Comparison of ENCODE assay signal across 29 cellular contexts in genomic region chr10:89980166-89980565, GRCh38.
"Had no signal": no experiment of that assay in that cellular context is flagged by ENCODE, and none has a peak within 500 bp of the region (broad histone marks: within the 10 kb centered on the region; RNA-seq: fewer than 3 reads in every experiment).

No MANE protein-coding gene starts in this region.

- H3K36me3 Mint-ChIP-seq: naive thymus-derived CD8-positive, alpha-beta T cell; natural killer cell treated with Interleukin-12 subunit alpha and Interleukin-12 subunit beta and Interleukin-15 and Interleukin-18, amount 100 ng/mL, for 72 hours; stimulated activated effector memory CD8-positive, alpha-beta T cell treated with anti-CD3 and anti-CD28 coated beads, Interleukin-12 subunit alpha, Interleukin-12 subunit beta, amount 100 ng/mL, for 72 hours; type B pancreatic cell had no signal

- H3K9me3 ChIP-seq: ovary, psoas muscle, right lobe of liver, sigmoid colon, stomach, thoracic aorta, thyroid gland, transverse colon, upper lobe of right lung, uterus had no signal

- H3K9ac ChIP-seq: parathyroid adenoma had no signal

- H3K27me3 ChIP-seq: ovary, right lobe of liver, sigmoid colon, stomach, thyroid gland, transverse colon, upper lobe of right lung, uterus had no signal

- H3K79me2 ChIP-seq: parathyroid adenoma had no signal

- H3K36me3 ChIP-seq: ovary, right lobe of liver, sigmoid colon, stomach, thoracic aorta, thyroid gland, transverse colon, upper lobe of right lung, uterus had no signal

- H2AFZ ChIP-seq: parathyroid adenoma had no signal

- H3K4me3 ChIP-seq: ovary, psoas muscle, right lobe of liver, sigmoid colon, stomach, thoracic aorta, thyroid gland, transverse colon, upper lobe of right lung, uterus had no signal

- DNase-seq: naive thymus-derived CD8-positive, alpha-beta T cell; nephron progenitor cell; occipital lobe; ovary; posterior cingulate gyrus; psoas muscle; right cardiac atrium; right lobe of liver; sigmoid colon; small intestine; stimulated activated CD4-positive, alpha-beta T cell treated with anti-CD3 and anti-CD28 coated beads, Interleukin-15, amount 100 ng/mL, for 24 hours; stimulated activated CD4-positive, alpha-beta T cell treated with anti-CD3 and anti-CD28 coated beads, Interleukin-2, amount 100 ng/mL, for 24 hours; stimulated activated CD4-positive, alpha-beta T cell treated with anti-CD3 and anti-CD28 coated beads, Interleukin-2, amount 100 ng/mL, for 48 hours; stimulated activated CD4-positive, alpha-beta T cell treated with anti-CD3 and anti-CD28 coated beads, Interleukin-4, amount 100 ng/mL, for 24 hours; stimulated activated naive B cell treated with anti-CD40 and anti-IgM and Interleukin-4, amounts not matched to agents 10 μg/mL and 1 μg/mL and 100 μg/mL, for 72 hours; stimulated activated naive CD4-positive, alpha-beta T cell treated with Interleukin-2 at 50 U/mL for 16 hours; stomach; thyroid gland; transverse colon; upper lobe of right lung; uterus had no signal

- H3K9me3 Mint-ChIP-seq: nephron progenitor cell; stimulated activated effector memory CD8-positive, alpha-beta T cell treated with anti-CD3 and anti-CD28 coated beads, Interleukin-12 subunit alpha, Interleukin-12 subunit beta, amount 100 ng/mL, for 72 hours; stimulated activated naive CD8-positive, alpha-beta T cell treated with anti-CD3 and anti-CD28 coated beads, Interleukin-15, Interleukin-2, amounts not matched to agents 100 ng/mL and 50 ng/mL, for 24 hours; type B pancreatic cell had no signal

- H3K27ac Mint-ChIP-seq: naive thymus-derived CD8-positive, alpha-beta T cell; natural killer cell treated with Interleukin-12 subunit alpha and Interleukin-12 subunit beta and Interleukin-15 and Interleukin-18, amount 100 ng/mL, for 72 hours; nephron progenitor cell; progenitor cell of endocrine pancreas; stimulated activated effector memory CD8-positive, alpha-beta T cell treated with anti-CD3 and anti-CD28 coated beads, Interleukin-12 subunit alpha, Interleukin-12 subunit beta, amount 100 ng/mL, for 72 hours; stimulated activated naive B cell treated with anti-CD40 and anti-IgM and Interleukin-4, amounts not matched to agents 10 μg/mL and 1 μg/mL and 100 μg/mL, for 72 hours; stimulated activated naive CD8-positive, alpha-beta T cell treated with anti-CD3 and anti-CD28 coated beads, Interleukin-15, Interleukin-2, amounts not matched to agents 100 ng/mL and 50 ng/mL, for 24 hours; type B pancreatic cell had no signal

- H3K4me3 Mint-ChIP-seq: naive thymus-derived CD8-positive, alpha-beta T cell; natural killer cell treated with Interleukin-12 subunit alpha and Interleukin-12 subunit beta and Interleukin-15 and Interleukin-18, amount 100 ng/mL, for 72 hours; nephron progenitor cell; neural crest cell; stimulated activated effector memory CD8-positive, alpha-beta T cell treated with anti-CD3 and anti-CD28 coated beads, Interleukin-12 subunit alpha, Interleukin-12 subunit beta, amount 100 ng/mL, for 72 hours; stimulated activated naive B cell treated with anti-CD40 and anti-IgM and Interleukin-4, amounts not matched to agents 10 μg/mL and 1 μg/mL and 100 μg/mL, for 72 hours; stimulated activated naive CD8-positive, alpha-beta T cell treated with anti-CD3 and anti-CD28 coated beads, Interleukin-15, Interleukin-2, amounts not matched to agents 100 ng/mL and 50 ng/mL, for 24 hours; type B pancreatic cell had no signal

- H3K4me1 Mint-ChIP-seq: nephron progenitor cell; stimulated activated effector memory CD8-positive, alpha-beta T cell treated with anti-CD3 and anti-CD28 coated beads, Interleukin-12 subunit alpha, Interleukin-12 subunit beta, amount 100 ng/mL, for 72 hours had no signal

- H3K27me3 Mint-ChIP-seq: natural killer cell treated with Interleukin-12 subunit alpha and Interleukin-12 subunit beta and Interleukin-15 and Interleukin-18, amount 100 ng/mL, for 72 hours; progenitor cell of endocrine pancreas; stimulated activated naive B cell treated with anti-CD40 and anti-IgM and Interleukin-4, amounts not matched to agents 10 μg/mL and 1 μg/mL and 100 μg/mL, for 72 hours had no signal

- ATAC-seq: naive thymus-derived CD8-positive, alpha-beta T cell; natural killer cell treated with Interleukin-12 subunit alpha and Interleukin-12 subunit beta and Interleukin-15 and Interleukin-18, amount 100 ng/mL, for 72 hours; psoas muscle; right cardiac atrium; right lobe of liver; stimulated activated effector memory CD8-positive, alpha-beta T cell treated with anti-CD3 and anti-CD28 coated beads, Interleukin-12 subunit alpha, Interleukin-12 subunit beta, amount 100 ng/mL, for 72 hours; stimulated activated naive B cell treated with anti-CD40 and anti-IgM and Interleukin-4, amounts not matched to agents 10 μg/mL and 1 μg/mL and 100 μg/mL, for 72 hours; upper lobe of right lung had no signal

- H3K27ac ChIP-seq: ovary, parathyroid adenoma, psoas muscle, right lobe of liver, sigmoid colon, stomach, thoracic aorta, thyroid gland, transverse colon, upper lobe of right lung, uterus had no signal

- H3K4me1 ChIP-seq: parathyroid adenoma, psoas muscle, right lobe of liver, thyroid gland, upper lobe of right lung, uterus had no signal
